1 cellular context compared by ENCODE assay signal in the genomic region with DNA sequence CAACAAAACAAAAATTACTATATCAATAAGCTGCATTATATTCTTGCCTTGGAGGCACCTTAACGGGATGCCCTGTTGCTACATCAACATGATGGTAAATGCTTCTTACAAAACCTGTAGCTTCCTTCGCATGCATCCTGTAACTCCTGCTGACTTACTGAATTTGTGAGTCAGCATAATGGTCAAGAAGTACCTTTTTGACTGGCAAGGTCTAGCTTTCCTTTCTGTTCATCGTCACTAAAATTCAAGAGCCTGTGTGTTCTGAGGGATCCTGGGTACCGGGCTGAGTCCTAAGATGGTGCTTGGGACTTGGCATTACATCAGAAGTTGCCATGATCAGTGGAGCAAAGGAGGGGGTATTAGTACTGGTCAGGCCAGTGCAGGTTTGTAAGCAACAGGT.
TF ChIP-seq lines count a peak whose summit lies in the region.

No MANE protein-coding gene starts in this region.

TF ChIP-seq in K562, 482 proteins besides CTCF, POLR2A, EP300 and RAD21 (continued from another document):
- TF ChIP-seq, protein P1, sequence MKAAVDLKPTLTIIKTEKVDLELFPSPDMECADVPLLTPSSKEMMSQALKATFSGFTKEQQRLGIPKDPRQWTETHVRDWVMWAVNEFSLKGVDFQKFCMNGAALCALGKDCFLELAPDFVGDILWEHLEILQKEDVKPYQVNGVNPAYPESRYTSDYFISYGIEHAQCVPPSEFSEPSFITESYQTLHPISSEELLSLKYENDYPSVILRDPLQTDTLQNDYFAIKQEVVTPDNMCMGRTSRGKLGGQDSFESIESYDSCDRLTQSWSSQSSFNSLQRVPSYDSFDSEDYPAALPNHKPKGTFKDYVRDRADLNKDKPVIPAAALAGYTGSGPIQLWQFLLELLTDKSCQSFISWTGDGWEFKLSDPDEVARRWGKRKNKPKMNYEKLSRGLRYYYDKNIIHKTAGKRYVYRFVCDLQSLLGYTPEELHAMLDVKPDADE (conservative IDR thresholded peaks at IDR 0.05; ENCODE audit: control insufficient read depth, low read depth, low read length), result no peak
- 0 out of 2 replicates have a peak, but pooled peaks have one; percentile 13 for TF ChIP-seq MAFG (tag; conservative IDR thresholded peaks at IDR 0.05)
- peak; percentile 61 for TF ChIP-seq C11orf30 (IDR thresholded peaks at IDR 0.05; ENCODE audit: low read depth)
